8 cellular contexts compared by ENCODE assay signal in the genomic region with DNA sequence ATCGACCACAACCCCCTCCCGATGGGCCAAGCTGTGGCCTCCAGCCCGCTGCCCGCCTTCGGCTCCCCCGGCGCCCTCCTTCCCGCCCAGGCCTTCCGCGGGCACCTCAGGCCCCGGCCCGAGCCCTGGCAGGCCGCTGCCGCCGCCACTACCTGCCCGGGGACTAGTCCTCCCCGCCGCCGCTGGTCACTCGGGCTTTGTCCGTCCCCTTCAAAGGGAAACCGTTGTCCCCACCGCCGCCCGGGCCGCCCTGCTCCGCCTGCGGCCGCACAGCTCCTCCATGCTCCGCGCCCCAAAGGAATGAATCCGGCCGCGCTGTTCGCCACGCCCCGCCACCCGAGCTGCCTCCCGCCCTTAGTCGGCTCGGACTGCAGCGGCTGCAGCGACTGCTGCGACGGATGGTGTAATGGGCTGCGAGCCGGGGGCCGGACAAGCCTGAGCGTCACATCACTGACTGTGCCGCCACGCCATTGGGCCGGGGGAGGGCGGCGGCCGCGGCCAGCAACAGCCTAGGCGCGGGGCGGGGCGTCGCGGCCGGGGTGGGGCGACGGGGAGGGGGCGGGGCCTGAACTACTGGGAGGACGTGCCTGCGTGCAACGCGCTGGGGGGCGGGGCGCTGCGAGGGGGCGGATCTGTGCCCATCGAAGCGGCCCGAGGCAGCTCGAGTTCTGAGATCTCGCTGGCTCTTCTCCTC. TPM values are rescaled to one million over a fixed set of nuclear protein-coding genes. Genes with fewer than 3 reads are reported as not detected.
DNase-seq lines count a peak whose midpoint lies in the region; ATAC-seq and TF ChIP-seq lines count a peak whose summit lies in the region.

A gene with protein sequence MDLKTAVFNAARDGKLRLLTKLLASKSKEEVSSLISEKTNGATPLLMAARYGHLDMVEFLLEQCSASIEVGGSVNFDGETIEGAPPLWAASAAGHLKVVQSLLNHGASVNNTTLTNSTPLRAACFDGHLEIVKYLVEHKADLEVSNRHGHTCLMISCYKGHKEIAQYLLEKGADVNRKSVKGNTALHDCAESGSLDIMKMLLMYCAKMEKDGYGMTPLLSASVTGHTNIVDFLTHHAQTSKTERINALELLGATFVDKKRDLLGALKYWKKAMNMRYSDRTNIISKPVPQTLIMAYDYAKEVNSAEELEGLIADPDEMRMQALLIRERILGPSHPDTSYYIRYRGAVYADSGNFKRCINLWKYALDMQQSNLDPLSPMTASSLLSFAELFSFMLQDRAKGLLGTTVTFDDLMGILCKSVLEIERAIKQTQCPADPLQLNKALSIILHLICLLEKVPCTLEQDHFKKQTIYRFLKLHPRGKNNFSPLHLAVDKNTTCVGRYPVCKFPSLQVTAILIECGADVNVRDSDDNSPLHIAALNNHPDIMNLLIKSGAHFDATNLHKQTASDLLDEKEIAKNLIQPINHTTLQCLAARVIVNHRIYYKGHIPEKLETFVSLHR (minus strand): TSS at position 405 of the 694 bp plus-strand sequence. CDS start 1,282 bp downstream, outside the sequence.

- no peaks in the 10 kb centered on the region for H3K27me3 ChIP-seq in right lobe of liver

- ATAC-seq in GM19395 (IDR thresholded peaks at IDR 0.05; ENCODE audit: unreplicated experiment): peak; percentile 95
- ATAC-seq in HG03565 (IDR thresholded peaks at IDR 0.05; ENCODE audit: unreplicated experiment): peak; percentile 96
- peak; percentile 89 to 97 (median 93) for ATAC-seq in right lobe of liver

- H3K27ac ChIP-seq in C4-2B (peak within 1 kb of the TSS; percentile 90), right lobe of liver (peak within 1 kb of the TSS; percentile 99)

- intact Hi-C loops in right lobe of liver (cut with DNase I): no loop called here

- H3K4me1 ChIP-seq in right lobe of liver: peaks cover 0 to 36% (median 3%) of the 10 kb centered on the region in 4 donors

- peak within 1 kb of the TSS; percentile 62 to 78 (median 66) for H3K4me3 ChIP-seq in right lobe of liver

- 0% methylated on average over 25 of the region's 79 CpGs for WGBS in right lobe of liver (ENCODE audit: insufficient coverage, low coverage, low lambda C conversion rate, missing lambda C conversion rate)

- TF ChIP-seq POLR2A in right lobe of liver (IDR thresholded peaks at IDR 0.05): peak; percentile 100

- H3K36me3 ChIP-seq in right lobe of liver: no peaks in the 10 kb centered on the region

- DNase-seq in NCI-H774 (lab: John Stamatoyannopoulos, UW) (peak; percentile 93), dermis microvascular lymphatic vessel endothelial cell (ENCODE audit: low read depth in 2 of 2) (peak; percentile 91 to 98), right lobe of liver (peak; percentile 99)
- DNase-seq in activated CD4-positive, alpha-beta T cell treated with anti-CD3 and anti-CD28 coated beads, Interleukin-2, amount 50 U/mL, for 48 hours: peak; percentile 98 to 99
- peak; percentile 94 to 100 for DNase-seq in stimulated activated CD4-positive, alpha-beta T cell treated with anti-CD3 and anti-CD28 coated beads, Interleukin-4, amount 100 ng/mL, for 4 hours

- no peaks in the 10 kb centered on the region for H3K9me3 ChIP-seq in right lobe of liver

- TF ChIP-seq CTCF in C4-2B (conservative IDR thresholded peaks at IDR 0.05): no peak
- TF ChIP-seq CTCF in right lobe of liver (IDR thresholded peaks at IDR 0.05): peak in 1 of 4 donors; percentile 3

RNA-seq across cellular contexts. Expression of the gene that starts here (rescaled TPM):
- total RNA-seq in dermis microvascular lymphatic vessel endothelial cell (10.9 and 12.5 TPM in 2 replicates), right lobe of liver (10 to 100 TPM in 4 of 6 experiments, 1 to 10 TPM in 2; 8.7 to 12.2 (median 11.0) TPM)

Comparison
In these comparisons a context has a peak if more than half of its experiments do, and no peak if none do; other contexts are left out.
1. Peak in every context shown above with its lines: DNase-seq, ATAC-seq, H3K4me3 ChIP-seq and H3K27ac ChIP-seq.